ENCODE assay signal across 32 cellular contexts in genomic region chr3:89306535-89306934, GRCh38.
"Had no signal": no experiment of that assay in that cellular context is flagged by ENCODE, and none has a peak within 500 bp of the region (broad histone marks: within the 10 kb centered on the region; RNA-seq: fewer than 3 reads in every experiment).

No MANE protein-coding gene starts in this region.

- H3K36me3 ChIP-seq: left lung, lower lobe of right lung, pancreas, prostate gland, stomach, suprapubic skin, thoracic aorta, tibial artery, upper lobe of right lung had no signal

- H3K4me1 ChIP-seq: left lung, lower lobe of right lung, pancreas, prostate gland, suprapubic skin, upper lobe of right lung had no signal

- H3K9me3 ChIP-seq: left lung, lower lobe of right lung, pancreas, prostate gland, stomach, suprapubic skin, thoracic aorta, tibial artery, upper lobe of right lung had no signal

- H3K27ac ChIP-seq: left lung, lower lobe of right lung, pancreas, prostate gland, skin epidermis, stomach, suprapubic skin, thoracic aorta, tibial artery, upper lobe of right lung had no signal

- H3K27me3 ChIP-seq: left lung, pancreas, stomach, suprapubic skin, tibial artery, upper lobe of right lung had no signal

- DNase-seq: hypothalamus; immature natural killer cell; kidney; left colon; left lung; lower lobe of right lung; mammary epithelial cell; mesenchymal stem cell; naive thymus-derived CD8-positive, alpha-beta T cell; nucleus accumbens; pancreas; posterior cingulate gyrus; retina; right cardiac atrium; stimulated activated CD4-positive, alpha-beta T cell treated with anti-CD3 and anti-CD28 coated beads, Interleukin-12 subunit alpha, Interleukin-12 subunit beta, amount 100 ng/mL, for 4 hours; stimulated activated CD4-positive, alpha-beta T cell treated with anti-CD3 and anti-CD28 coated beads, Interleukin-15, amount 100 ng/mL, for 24 hours; stimulated activated CD4-positive, alpha-beta T cell treated with anti-CD3 and anti-CD28 coated beads, Interleukin-2, amount 100 ng/mL, for 24 hours; stimulated activated CD4-positive, alpha-beta T cell treated with anti-CD3 and anti-CD28 coated beads, Interleukin-4, amount 100 ng/mL, for 1 hour; stimulated activated naive B cell treated with anti-CD40 and anti-IgM and Interleukin-4, amounts not matched to agents 10 μg/mL and 1 μg/mL and 100 μg/mL, for 72 hours; stimulated activated naive CD8-positive, alpha-beta T cell treated with anti-CD3 and anti-CD28 coated beads, Interleukin-15, Interleukin-2, amounts not matched to agents 100 U/mL and 50 U/mL, for 24 hours; stomach; tibial artery; trophoblast cell; upper lobe of right lung had no signal

- H3K36me3 Mint-ChIP-seq: immature natural killer cell; naive thymus-derived CD8-positive, alpha-beta T cell; stimulated activated naive B cell treated with anti-CD40 and anti-IgM and Interleukin-4, amounts not matched to agents 10 μg/mL and 1 μg/mL and 100 μg/mL, for 72 hours had no signal

- H3K4me1 Mint-ChIP-seq: immature natural killer cell; naive thymus-derived CD8-positive, alpha-beta T cell; neural crest cell; stimulated activated naive B cell treated with anti-CD40 and anti-IgM and Interleukin-4, amounts not matched to agents 10 μg/mL and 1 μg/mL and 100 μg/mL, for 72 hours had no signal

- H3K27ac Mint-ChIP-seq: immature natural killer cell; naive thymus-derived CD8-positive, alpha-beta T cell; nephron; stimulated activated naive B cell treated with anti-CD40 and anti-IgM and Interleukin-4, amounts not matched to agents 10 μg/mL and 1 μg/mL and 100 μg/mL, for 72 hours had no signal

- H3K4me3 Mint-ChIP-seq: immature natural killer cell; naive thymus-derived CD8-positive, alpha-beta T cell; nephron; neural crest cell; stimulated activated naive B cell treated with anti-CD40 and anti-IgM and Interleukin-4, amounts not matched to agents 10 μg/mL and 1 μg/mL and 100 μg/mL, for 72 hours had no signal

- H3K9me3 Mint-ChIP-seq: nephron; neural crest cell; stimulated activated naive B cell treated with anti-CD40 and anti-IgM and Interleukin-4, amounts not matched to agents 10 μg/mL and 1 μg/mL and 100 μg/mL, for 72 hours had no signal

- H3K27me3 Mint-ChIP-seq: naive thymus-derived CD8-positive, alpha-beta T cell; stimulated activated naive B cell treated with anti-CD40 and anti-IgM and Interleukin-4, amounts not matched to agents 10 μg/mL and 1 μg/mL and 100 μg/mL, for 72 hours had no signal

- H3K4me3 ChIP-seq: left lung, lower lobe of right lung, pancreas, prostate gland, skin epidermis, stomach, suprapubic skin, thoracic aorta, tibial artery, upper lobe of right lung had no signal

- FAIRE-seq: islet of Langerhans, kidney, pancreas, urothelium cell line had no signal
